2 cellular contexts compared by ENCODE assay signal in the genomic region with DNA sequence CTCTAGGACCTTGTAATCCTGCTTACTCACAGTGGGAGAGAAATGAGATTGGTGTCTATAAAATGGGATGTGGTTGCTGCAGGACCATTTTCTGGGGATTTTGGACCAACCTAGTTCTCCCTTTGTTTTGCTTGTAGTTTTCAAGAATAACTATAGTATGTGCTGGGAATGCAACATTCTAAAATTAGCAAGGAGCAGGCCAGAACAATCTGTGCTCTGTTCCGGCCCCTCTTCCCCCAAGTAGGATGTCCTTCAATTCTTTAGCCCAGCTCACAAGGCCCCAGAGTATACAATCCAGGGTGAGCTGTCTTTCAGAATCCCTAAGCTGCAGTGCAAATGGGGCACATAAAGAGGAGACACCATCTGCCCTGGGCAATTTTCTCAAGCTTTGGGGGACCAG.
TF ChIP-seq lines count a peak whose summit lies in the region.

No MANE protein-coding gene starts in this region.

TF ChIP-seq in SK-N-SH, 30 proteins besides CTCF, POLR2A, EP300 and RAD21 (continued from another document):
- no peak for TF ChIP-seq FOXJ3 (CRISPR knock-in tag; IDR thresholded peaks at IDR 0.05)
- TF ChIP-seq, protein P1, sequence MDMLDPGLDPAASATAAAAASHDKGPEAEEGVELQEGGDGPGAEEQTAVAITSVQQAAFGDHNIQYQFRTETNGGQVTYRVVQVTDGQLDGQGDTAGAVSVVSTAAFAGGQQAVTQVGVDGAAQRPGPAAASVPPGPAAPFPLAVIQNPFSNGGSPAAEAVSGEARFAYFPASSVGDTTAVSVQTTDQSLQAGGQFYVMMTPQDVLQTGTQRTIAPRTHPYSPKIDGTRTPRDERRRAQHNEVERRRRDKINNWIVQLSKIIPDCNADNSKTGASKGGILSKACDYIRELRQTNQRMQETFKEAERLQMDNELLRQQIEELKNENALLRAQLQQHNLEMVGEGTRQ (IDR thresholded peaks at IDR 0.05; ENCODE audit: borderline replicate concordance, low read depth, low read length), result no peak
- TF ChIP-seq, protein P2, sequence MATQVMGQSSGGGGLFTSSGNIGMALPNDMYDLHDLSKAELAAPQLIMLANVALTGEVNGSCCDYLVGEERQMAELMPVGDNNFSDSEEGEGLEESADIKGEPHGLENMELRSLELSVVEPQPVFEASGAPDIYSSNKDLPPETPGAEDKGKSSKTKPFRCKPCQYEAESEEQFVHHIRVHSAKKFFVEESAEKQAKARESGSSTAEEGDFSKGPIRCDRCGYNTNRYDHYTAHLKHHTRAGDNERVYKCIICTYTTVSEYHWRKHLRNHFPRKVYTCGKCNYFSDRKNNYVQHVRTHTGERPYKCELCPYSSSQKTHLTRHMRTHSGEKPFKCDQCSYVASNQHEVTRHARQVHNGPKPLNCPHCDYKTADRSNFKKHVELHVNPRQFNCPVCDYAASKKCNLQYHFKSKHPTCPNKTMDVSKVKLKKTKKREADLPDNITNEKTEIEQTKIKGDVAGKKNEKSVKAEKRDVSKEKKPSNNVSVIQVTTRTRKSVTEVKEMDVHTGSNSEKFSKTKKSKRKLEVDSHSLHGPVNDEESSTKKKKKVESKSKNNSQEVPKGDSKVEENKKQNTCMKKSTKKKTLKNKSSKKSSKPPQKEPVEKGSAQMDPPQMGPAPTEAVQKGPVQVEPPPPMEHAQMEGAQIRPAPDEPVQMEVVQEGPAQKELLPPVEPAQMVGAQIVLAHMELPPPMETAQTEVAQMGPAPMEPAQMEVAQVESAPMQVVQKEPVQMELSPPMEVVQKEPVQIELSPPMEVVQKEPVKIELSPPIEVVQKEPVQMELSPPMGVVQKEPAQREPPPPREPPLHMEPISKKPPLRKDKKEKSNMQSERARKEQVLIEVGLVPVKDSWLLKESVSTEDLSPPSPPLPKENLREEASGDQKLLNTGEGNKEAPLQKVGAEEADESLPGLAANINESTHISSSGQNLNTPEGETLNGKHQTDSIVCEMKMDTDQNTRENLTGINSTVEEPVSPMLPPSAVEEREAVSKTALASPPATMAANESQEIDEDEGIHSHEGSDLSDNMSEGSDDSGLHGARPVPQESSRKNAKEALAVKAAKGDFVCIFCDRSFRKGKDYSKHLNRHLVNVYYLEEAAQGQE (IDR thresholded peaks at IDR 0.05; ENCODE audit: low read depth, low read length), result no peak
- no peak for TF ChIP-seq NFIC (IDR thresholded peaks at IDR 0.05; ENCODE audit: borderline replicate concordance)
- TF ChIP-seq GATA2 (CRISPR knock-in tag; IDR thresholded peaks at IDR 0.05), result no peak
- TF ChIP-seq, protein P3, sequence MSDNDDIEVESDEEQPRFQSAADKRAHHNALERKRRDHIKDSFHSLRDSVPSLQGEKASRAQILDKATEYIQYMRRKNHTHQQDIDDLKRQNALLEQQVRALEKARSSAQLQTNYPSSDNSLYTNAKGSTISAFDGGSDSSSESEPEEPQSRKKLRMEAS (IDR thresholded peaks at IDR 0.05; ENCODE audit: low read depth), result no peak

TF ChIP-seq in SK-N-SH treated with all-trans-retinoic acid at 6 μM for 48 hours, 23 proteins besides CTCF, POLR2A, EP300 and RAD21 (continued from another document):
- TF ChIP-seq, protein P4, sequence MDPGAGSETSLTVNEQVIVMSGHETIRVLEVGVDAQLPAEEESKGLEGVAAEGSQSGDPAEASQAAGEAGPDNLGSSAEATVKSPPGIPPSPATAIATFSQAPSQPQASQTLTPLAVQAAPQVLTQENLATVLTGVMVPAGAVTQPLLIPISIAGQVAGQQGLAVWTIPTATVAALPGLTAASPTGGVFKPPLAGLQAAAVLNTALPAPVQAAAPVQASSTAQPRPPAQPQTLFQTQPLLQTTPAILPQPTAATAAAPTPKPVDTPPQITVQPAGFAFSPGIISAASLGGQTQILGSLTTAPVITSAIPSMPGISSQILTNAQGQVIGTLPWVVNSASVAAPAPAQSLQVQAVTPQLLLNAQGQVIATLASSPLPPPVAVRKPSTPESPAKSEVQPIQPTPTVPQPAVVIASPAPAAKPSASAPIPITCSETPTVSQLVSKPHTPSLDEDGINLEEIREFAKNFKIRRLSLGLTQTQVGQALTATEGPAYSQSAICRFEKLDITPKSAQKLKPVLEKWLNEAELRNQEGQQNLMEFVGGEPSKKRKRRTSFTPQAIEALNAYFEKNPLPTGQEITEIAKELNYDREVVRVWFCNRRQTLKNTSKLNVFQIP (CRISPR knock-in tag; IDR thresholded peaks at IDR 0.05; ENCODE audit: borderline replicate concordance, low read depth), result no peak
- TF ChIP-seq, protein P5, sequence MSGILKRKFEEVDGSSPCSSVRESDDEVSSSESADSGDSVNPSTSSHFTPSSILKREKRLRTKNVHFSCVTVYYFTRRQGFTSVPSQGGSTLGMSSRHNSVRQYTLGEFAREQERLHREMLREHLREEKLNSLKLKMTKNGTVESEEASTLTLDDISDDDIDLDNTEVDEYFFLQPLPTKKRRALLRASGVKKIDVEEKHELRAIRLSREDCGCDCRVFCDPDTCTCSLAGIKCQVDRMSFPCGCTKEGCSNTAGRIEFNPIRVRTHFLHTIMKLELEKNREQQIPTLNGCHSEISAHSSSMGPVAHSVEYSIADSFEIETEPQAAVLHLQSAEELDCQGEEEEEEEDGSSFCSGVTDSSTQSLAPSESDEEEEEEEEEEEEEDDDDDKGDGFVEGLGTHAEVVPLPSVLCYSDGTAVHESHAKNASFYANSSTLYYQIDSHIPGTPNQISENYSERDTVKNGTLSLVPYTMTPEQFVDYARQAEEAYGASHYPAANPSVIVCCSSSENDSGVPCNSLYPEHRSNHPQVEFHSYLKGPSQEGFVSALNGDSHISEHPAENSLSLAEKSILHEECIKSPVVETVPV (CRISPR knock-in tag; IDR thresholded peaks at IDR 0.05), result no peak
- TF ChIP-seq SNAI2 (CRISPR knock-in tag; IDR thresholded peaks at IDR 0.05), result no peak
- no peak for TF ChIP-seq RARB (CRISPR knock-in tag; IDR thresholded peaks at IDR 0.05)
- TF ChIP-seq TCF4 (CRISPR knock-in tag; IDR thresholded peaks at IDR 0.05; ENCODE audit: borderline replicate concordance), result no peak
- TF ChIP-seq ZC3H10 (CRISPR knock-in tag; IDR thresholded peaks at IDR 0.05), result no peak
- no peak for TF ChIP-seq BACH2 (CRISPR knock-in tag; IDR thresholded peaks at IDR 0.05; ENCODE audit: borderline replicate concordance)
- no peak for TF ChIP-seq GLIS3 (CRISPR knock-in tag; IDR thresholded peaks at IDR 0.05)
- TF ChIP-seq PPARA (CRISPR knock-in tag; IDR thresholded peaks at IDR 0.05; ENCODE audit: borderline replicate concordance), result no peak
- TF ChIP-seq ZNF8 (CRISPR knock-in tag; IDR thresholded peaks at IDR 0.05), result no peak
- no peak for TF ChIP-seq ZNF565 (CRISPR knock-in tag; conservative IDR thresholded peaks at IDR 0.05; ENCODE audit: low read depth)
- no peak for TF ChIP-seq ISL1 (CRISPR knock-in tag; IDR thresholded peaks at IDR 0.05)
- no peak for TF ChIP-seq ARNTL (CRISPR knock-in tag; IDR thresholded peaks at IDR 0.05; ENCODE audit: borderline replicate concordance, low read depth)
TF ChIP-seq in SK-N-SH treated with all-trans-retinoic acid at 6 μM for 48 hours: peak in this region for 0.
